Comparison of ENCODE assay signal across 1 cellular context in genomic region chr7:17474724-17475344, GRCh38.
A peak's percentile ranks its signal among the peaks of the same experiment; 100 is the strongest.
TF ChIP-seq lines count a peak whose summit lies in the region.

No MANE protein-coding gene starts in this region.

TF ChIP-seq in GM12878, 131 proteins besides CTCF, POLR2A, EP300 and RAD21:
- TF ChIP-seq HDAC2 (IDR thresholded peaks at IDR 0.05) (no peak), CBX5 (IDR thresholded peaks at IDR 0.05; ENCODE audit: low read depth) (no peak), YBX1 (IDR thresholded peaks at IDR 0.05) (no peak), IKZF1 (conservative IDR thresholded peaks at IDR 0.05) (0 out of 2 replicates have a peak, but pooled peaks have one; percentile 16), BCLAF1 (IDR thresholded peaks at IDR 0.05) (no peak)
